ENCODE assay signal across 10 cellular contexts in genomic region chr7:22732556-22733126, GRCh38. TPM values are rescaled to one million over a fixed set of nuclear protein-coding genes. Genes with fewer than 3 reads are reported as not detected.
DNase-seq lines count a peak whose midpoint lies in the region; ATAC-seq and TF ChIP-seq lines count a peak whose summit lies in the region.
"Had no signal": no experiment of that assay in that cellular context is flagged by ENCODE, and none has a peak within 500 bp of the region (broad histone marks: within the 10 kb centered on the region; RNA-seq: fewer than 3 reads in every experiment).

No MANE protein-coding gene starts in this region.

- no peaks in the 10 kb centered on the region for H3K36me3 ChIP-seq in neural cell (ENCODE audit: insufficient read depth, low read length)

- no peak for ATAC-seq in GM21360 (IDR thresholded peaks at IDR 0.05; ENCODE audit: unreplicated experiment)
- no peak for ATAC-seq in activated T-cell treated with anti-CD3 and anti-CD28 coated beads, Interleukin-2, amount 50 U/mL, for 4 hours

- peaks cover 5 to 15% (median 13%) of the 10 kb centered on the region in 5 experiments for H3K9me3 Mint-ChIP-seq in brain
- peaks cover 12% of the 10 kb centered on the region for H3K9me3 Mint-ChIP-seq in activated T-cell treated with anti-CD3 and anti-CD28 coated beads, Interleukin-2, amount 50 U/mL, for 4 hours

- H3K9me2 ChIP-seq in neural cell (ENCODE audit: insufficient read depth, low read length): no peaks in the 10 kb centered on the region

- H3K79me2 ChIP-seq in neural cell (replicated peaks; ENCODE audit: insufficient read depth, low read length): no peaks in the 10 kb centered on the region

- TF ChIP-seq CTCF in brain (conservative IDR thresholded peaks at IDR 0.05): peak; percentile 18 to 35
- peak; percentile 16 for TF ChIP-seq CTCF in neural cell (IDR thresholded peaks at IDR 0.05; ENCODE audit: poor library complexity, severe bottlenecking)

- H3K9ac ChIP-seq in neural cell (ENCODE audit: low read length): no peak overlapping the region

- H3K36me3 Mint-ChIP-seq in brain: no peaks in the 10 kb centered on the region
- H3K36me3 Mint-ChIP-seq in activated T-cell treated with anti-CD3 and anti-CD28 coated beads, Interleukin-2, amount 50 U/mL, for 4 hours (ENCODE audit: insufficient read depth): no peaks in the 10 kb centered on the region

- no peaks in the 10 kb centered on the region for H3K27me3 Mint-ChIP-seq in brain
- peaks cover 29% of the 10 kb centered on the region for H3K27me3 Mint-ChIP-seq in activated T-cell treated with anti-CD3 and anti-CD28 coated beads, Interleukin-2, amount 50 U/mL, for 4 hours (ENCODE audit: low read depth)

- no peaks in the 10 kb centered on the region for H3K4me1 Mint-ChIP-seq in brain
- H3K4me1 Mint-ChIP-seq in activated T-cell treated with anti-CD3 and anti-CD28 coated beads, Interleukin-2, amount 50 U/mL, for 4 hours (ENCODE audit: low read depth): peaks cover 4% of the 10 kb centered on the region

- H3K27ac ChIP-seq in neural cell (ENCODE audit: low read length): no peak overlapping the region

- DNase-seq in NCI-H1092 treated with DMSO at 0.1 percent for 48 hours (lab: John Stamatoyannopoulos, UW) (peak; percentile 35), NCI-H1092 (lab: John Stamatoyannopoulos, UW) (no peak), M059J (ENCODE audit: low read depth) (peak; percentile 57), RKO (ENCODE audit: low spot score) (no peak)
- DNase-seq in activated T-cell treated with anti-CD3 and anti-CD28 coated beads, Interleukin-2, amount 50 U/mL, for 4 hours: no peak
- DNase-seq: NCI-H2081 treated with DMSO at 0.1 percent for 48 hours; stimulated activated naive CD4-positive, alpha-beta T cell treated with Interleukin-2 at 50 U/mL for 16 hours had no signal

- no peak overlapping the region for H3K4me3 ChIP-seq in neural cell (ENCODE audit: low read length)

- no peaks in the 10 kb centered on the region for H3K9me3 ChIP-seq in neural cell (ENCODE audit: low read length)

- H3K4me3 Mint-ChIP-seq in brain: no peak overlapping the region
- no peak overlapping the region for H3K4me3 Mint-ChIP-seq in activated T-cell treated with anti-CD3 and anti-CD28 coated beads, Interleukin-2, amount 50 U/mL, for 4 hours

- no peak overlapping the region for H2AFZ ChIP-seq in neural cell (ENCODE audit: low read depth, low read length)

- no peak for TF ChIP-seq RAD21 in neural cell (conservative IDR thresholded peaks at IDR 0.05)

- no peaks in the 10 kb centered on the region for H3F3A ChIP-seq in neural cell (ENCODE audit: insufficient read depth, low read length, poor library complexity, severe bottlenecking)

- H3K27ac Mint-ChIP-seq in brain: no peak overlapping the region

- H3K27me3 ChIP-seq in neural cell (ENCODE audit: insufficient read depth, low read depth, low read length): no peaks in the 10 kb centered on the region

- no peaks in the 10 kb centered on the region for H4K20me1 ChIP-seq in neural cell (ENCODE audit: insufficient read depth)

- H3K4me2 ChIP-seq in neural cell (ENCODE audit: low read length): no peak overlapping the region

- TF ChIP-seq EP300 in neural cell (conservative IDR thresholded peaks at IDR 0.05; ENCODE audit: poor library complexity, severe bottlenecking): no peak

TF ChIP-seq in neural cell, 6 proteins besides CTCF, POLR2A, EP300 and RAD21:
- TF ChIP-seq MXI1 (conservative IDR thresholded peaks at IDR 0.05; ENCODE audit: poor library complexity, severe bottlenecking): no peak
- no peak for TF ChIP-seq SMC3 (conservative IDR thresholded peaks at IDR 0.05; ENCODE audit: poor library complexity)
- TF ChIP-seq POLR2AphosphoS5 (IDR thresholded peaks at IDR 0.05): no peak
- TF ChIP-seq EZH2 (IDR thresholded peaks at IDR 0.05; ENCODE audit: borderline replicate concordance, insufficient read depth, low read length, poor library complexity, severe bottlenecking): no peak
- TF ChIP-seq REST (IDR thresholded peaks at IDR 0.05; ENCODE audit: borderline replicate concordance): no peak
- no peak for TF ChIP-seq TAF1 (IDR thresholded peaks at IDR 0.05; ENCODE audit: low read depth)
TF ChIP-seq in neural cell: peak in this region for 0.

RNA-seq across cellular contexts. Expression of gene IL6, which starts 5.6 kb away (rescaled TPM):
- 9.4 and 14.2 TPM in 2 replicates for total RNA-seq in M059J (2014; rRNA removed; shearing (Covaris generic))
- polyA plus RNA-seq in brain (ENCODE audit: insufficient read depth, low read depth, low replicate concordance) (1.6 TPM), neural cell (not detected in 2 replicates)
- polyA minus RNA-seq in neural cell: not detected in 2 replicates
- total RNA-seq in activated T-cell treated with anti-CD3 and anti-CD28 coated beads, Interleukin-2, amount 50 U/mL, for 4 hours: 10 to 100 TPM in 2 of 3 donors, 1 to 10 TPM in 1; 9.3 to 35.4 (median 10.0) TPM

Comparison
In these comparisons a context has a peak if more than half of its experiments do, and no peak if none do; other contexts are left out.
1. DNase-seq: peak in NCI-H1092 treated with DMSO at 0.1 percent for 48 hours (single experiment) and M059J (single experiment); none in NCI-H1092 (single experiment), RKO (single experiment) and activated T-cell treated with anti-CD3 and anti-CD28 coated beads, Interleukin-2, amount 50 U/mL, for 4 hours (single experiment).